ENCODE assay signal across 20 cellular contexts in the genomic region with DNA sequence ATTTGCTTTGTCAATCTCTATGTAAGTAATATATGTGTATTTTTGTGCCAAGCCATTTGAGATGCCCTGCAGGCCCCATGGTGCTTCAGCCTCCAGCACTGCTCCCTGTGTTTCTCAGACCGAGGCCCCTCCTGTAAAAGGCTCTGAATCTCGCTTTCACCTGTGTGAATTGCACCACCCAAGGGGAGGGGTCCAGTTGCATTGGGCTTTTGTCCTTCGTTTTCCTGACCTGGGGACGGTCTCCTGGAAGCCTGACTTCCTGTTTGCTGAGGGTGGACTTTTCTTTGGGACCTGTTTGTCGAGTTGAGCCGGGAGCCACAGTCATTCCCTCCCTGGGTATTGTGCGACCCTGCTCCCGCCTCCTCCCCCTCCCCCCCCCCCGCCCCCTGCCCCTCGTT. TPM values are rescaled to one million over a fixed set of nuclear protein-coding genes. Genes with fewer than 3 reads are reported as not detected.
DNase-seq lines count a peak whose midpoint lies in the region; ATAC-seq, FAIRE-seq and TF ChIP-seq lines count a peak whose summit lies in the region.
"Had no signal": no experiment of that assay in that cellular context is flagged by ENCODE, and none has a peak within 500 bp of the region (broad histone marks: within the 10 kb centered on the region; RNA-seq: fewer than 3 reads in every experiment).

No MANE protein-coding gene starts in this region.

- H3K27me3 ChIP-seq in H7 (ENCODE audit: control insufficient read depth, insufficient read depth, low read length) (no peaks in the 10 kb centered on the region), small intestine (ENCODE audit: control insufficient read depth in 2 of 2, insufficient read depth in 2 of 2, low read length in 2 of 2) (no peaks in the 10 kb centered on the region)
- H3K27me3 ChIP-seq: neural progenitor cell, SJSA1 had no signal

- peak; percentile 86 for DNase-seq in H7
- DNase-seq in NCI-H510A (lab: John Stamatoyannopoulos, UW): peak; percentile 87
- peak; percentile 72 for DNase-seq in iPS DF 4.7 (ENCODE audit: extremely low read depth, low spot score)
- peak; percentile 55 for DNase-seq in small intestine
- no peak for DNase-seq in coronary artery (ENCODE audit: low spot score)
- DNase-seq in H54 (ENCODE audit: insufficient read length, low spot score): no peak
- DNase-seq: activated CD4-positive, alpha-beta T cell treated with anti-CD3 and anti-CD28 coated beads, Interleukin-2, amount 50 U/mL, for 1 hour; activated T-cell treated with anti-CD3 and anti-CD28 coated beads, Interleukin-2, amount 50 U/mL, for 1 hour; DND-41; erythroblast; KG1; NCI-H345; stimulated activated CD4-positive, alpha-beta T cell treated with anti-CD3 and anti-CD28 coated beads, Interleukin-4, amount 100 ng/mL, for 24 hours; stimulated activated CD8-positive, alpha-beta memory T cell treated with anti-CD3 and anti-CD28 coated beads, Interleukin-4, amount 100 ng/mL, for 48 hours; T-helper 9 cell had no signal

- no peak for TF ChIP-seq POLR2A in H54 (IDR thresholded peaks at IDR 0.05; ENCODE audit: low read depth, low read length)

- TF ChIP-seq CTCF in coronary artery (IDR thresholded peaks at IDR 0.05): no peak

- 13 to 42% (median 30%) methylated on average over 6 to 10 of the region's 10 CpGs for WGBS in small intestine, 3 donors

- H3K36me3 ChIP-seq in H7 (replicated peaks; ENCODE audit: control insufficient read depth, insufficient read depth, low read length): no peaks in the 10 kb centered on the region
- no peaks in the 10 kb centered on the region for H3K36me3 ChIP-seq in small intestine (ENCODE audit: control insufficient read depth in 2 of 2, insufficient read depth in 2 of 2, low read length in 2 of 2)
- H3K36me3 ChIP-seq: neural progenitor cell, SJSA1 had no signal

- ATAC-seq in GM21529 (IDR thresholded peaks at IDR 0.05; ENCODE audit: unreplicated experiment): no peak
- ATAC-seq: activated naive CD4-positive, alpha-beta T cell treated with anti-CD3 and anti-CD28 coated beads, Interleukin-2, amount 50 U/mL, for 72 hours had no signal

- peaks cover 13% of the 10 kb centered on the region in 2 donors for H3K4me1 ChIP-seq in small intestine (ENCODE audit: control insufficient read depth in 2 of 2, insufficient read depth in 1 of 2, low read depth in 1 of 2, low read length in 1 of 2)
- H3K4me1 ChIP-seq: SJSA1 had no signal

- H3K27ac ChIP-seq in small intestine (ENCODE audit: low read depth in 1 of 2, low read length in 1 of 2) (peak overlapping the region; percentile 38 to 71), coronary artery (no peak overlapping the region)
- H3K27ac ChIP-seq: neural progenitor cell, SJSA1 had no signal

- H3K4me3 ChIP-seq in H7 (ENCODE audit: insufficient read depth, low read depth, low read length) (no peak overlapping the region), small intestine (ENCODE audit: low read depth in 1 of 2, low read length in 2 of 2) (no peak overlapping the region), coronary artery (no peak overlapping the region)
- H3K4me3 ChIP-seq: neural progenitor cell, SJSA1 had no signal

- H3K9me3 ChIP-seq in small intestine (ENCODE audit: control insufficient read depth, low read depth): no peaks in the 10 kb centered on the region
- H3K9me3 ChIP-seq: SJSA1 had no signal

- FAIRE-seq in small intestine (lab: Jason Lieb, UNC): no peak
- no peak for FAIRE-seq in H54 (lab: Jason Lieb, UNC)
- FAIRE-seq: islet of Langerhans had no signal

RNA-seq across cellular contexts. Expression of gene AGAP1, which starts 48.9 kb away (rescaled TPM):
- total RNA-seq in H7 (2014; rRNA removed; shearing (Covaris generic)): 12.6 and 17.1 TPM in 2 replicates
- polyA plus RNA-seq in small intestine: 10 to 100 TPM in 2 of 3 donors, 1 to 10 TPM in 1; 9.8 to 15.6 (median 15.4) TPM

Comparison
In these comparisons a context has a peak if more than half of its experiments do, and no peak if none do; other contexts are left out.
1. DNase-seq: peak in H7 (single experiment), NCI-H510A (single experiment), iPS DF 4.7 (single experiment) and small intestine (single experiment); none in coronary artery (single experiment) and H54 (single experiment).
2. H3K27ac ChIP-seq: peak in small intestine (2 of 2); none in coronary artery (0 of 2).